1 cellular context compared by ENCODE assay signal in genomic region chr11:95302211-95302610, GRCh38.
TF ChIP-seq lines count a peak whose summit lies in the region.

No MANE protein-coding gene starts in this region.

TF ChIP-seq in GM23338, 12 proteins besides CTCF, POLR2A, EP300 and RAD21 (continued from another document):
- TF ChIP-seq ZNF462 (CRISPR knock-in tag; IDR thresholded peaks at IDR 0.05): no peak
